Comparison of ENCODE assay signal across 8 cellular contexts in genomic region chrX:119790977-119791436, GRCh38. TPM values are rescaled to one million over a fixed set of nuclear protein-coding genes. Genes with fewer than 3 reads are reported as not detected.
DNase-seq lines count a peak whose midpoint lies in the region; ATAC-seq and TF ChIP-seq lines count a peak whose summit lies in the region.

No MANE protein-coding gene starts in this region.

- H3K36me3 ChIP-seq in DND-41 (ENCODE audit: insufficient read depth, low read length) (peaks cover 41% of the 10 kb centered on the region), endodermal cell (ENCODE audit: control insufficient read depth, insufficient read depth, low read length) (peaks cover 33% of the 10 kb centered on the region), mucosa of stomach (ENCODE audit: control insufficient read depth, insufficient read depth, low read length) (no peaks in the 10 kb centered on the region), stomach smooth muscle (ENCODE audit: control insufficient read depth in 2 of 2, insufficient read depth in 2 of 2, low read length in 2 of 2) (peaks cover 0 to 4% of the 10 kb centered on the region in 2 donors)

- peaks cover 43% of the 10 kb centered on the region for H3K4me1 ChIP-seq in DND-41 (ENCODE audit: insufficient read depth, low read length)
- H3K4me1 ChIP-seq in endodermal cell (ENCODE audit: control insufficient read depth, insufficient read depth, low read length): no peaks in the 10 kb centered on the region
- peaks cover 8% of the 10 kb centered on the region for H3K4me1 ChIP-seq in mucosa of stomach (ENCODE audit: control insufficient read depth, insufficient read depth, low read length)
- H3K4me1 ChIP-seq in stomach smooth muscle (ENCODE audit: control insufficient read depth, insufficient read depth, low read length): peaks cover 12% of the 10 kb centered on the region

- H3K9ac ChIP-seq in DND-41 (ENCODE audit: low read depth, low read length) (peak overlapping the region; percentile 74), endodermal cell (ENCODE audit: extremely low read depth, low read length, poor library complexity, severe bottlenecking) (peak overlapping the region; percentile 96), mucosa of stomach (ENCODE audit: low read length) (peak overlapping the region; percentile 93), stomach smooth muscle (ENCODE audit: low read length in 2 of 2) (peak overlapping the region; percentile 84 to 93)

- H3K9me3 Mint-ChIP-seq in endodermal cell: peaks cover 42% of the 10 kb centered on the region

- peak overlapping the region; percentile 84 for H2AFZ ChIP-seq in DND-41 (ENCODE audit: low read depth, low read length)

- H3K9me3 ChIP-seq in DND-41 (ENCODE audit: insufficient read depth, low read length, severe bottlenecking) (no peaks in the 10 kb centered on the region), endodermal cell (ENCODE audit: control insufficient read depth, low read length) (no peaks in the 10 kb centered on the region), mucosa of stomach (ENCODE audit: control insufficient read depth, low read length) (no peaks in the 10 kb centered on the region), stomach smooth muscle (ENCODE audit: control insufficient read depth in 2 of 2, low read length in 2 of 2) (no peaks in the 10 kb centered on the region)

- no peaks in the 10 kb centered on the region for H3K27me3 ChIP-seq in DND-41 (ENCODE audit: insufficient read depth, low read length, poor library complexity)
- no peaks in the 10 kb centered on the region for H3K27me3 ChIP-seq in endodermal cell (ENCODE audit: control insufficient read depth, insufficient read depth, low read length, poor library complexity, severe bottlenecking)
- H3K27me3 ChIP-seq in mucosa of stomach (ENCODE audit: control insufficient read depth, insufficient read depth, low read length): no peaks in the 10 kb centered on the region
- H3K27me3 ChIP-seq in stomach smooth muscle (ENCODE audit: control insufficient read depth in 1 of 2, insufficient read depth in 2 of 2, low read length in 2 of 2): no peaks in the 10 kb centered on the region

- H3K27me3 Mint-ChIP-seq in endodermal cell (ENCODE audit: insufficient read depth): no peaks in the 10 kb centered on the region

- H3K27ac ChIP-seq in DND-41 (ENCODE audit: low read length): peak overlapping the region; percentile 91
- H3K27ac ChIP-seq in endodermal cell (ENCODE audit: low read depth, low read length): peak overlapping the region; percentile 97
- H3K27ac ChIP-seq in stomach smooth muscle (ENCODE audit: low read length): peak overlapping the region; percentile 86

- peaks cover 8% of the 10 kb centered on the region for H3K4me1 Mint-ChIP-seq in endodermal cell

- H3K27ac Mint-ChIP-seq in endodermal cell: peak overlapping the region; percentile 98

- peak; percentile 53 for TF ChIP-seq CTCF in DND-41 (IDR thresholded peaks at IDR 0.05; ENCODE audit: borderline replicate concordance, extremely low read depth, low read length, poor library complexity, severe bottlenecking)
- TF ChIP-seq CTCF in endodermal cell (conservative IDR thresholded peaks at IDR 0.05): no peak

- DNase-seq in DND-41 (peak; percentile 29), LHCN-M2 (ENCODE audit: low read depth) (peak; percentile 47), endodermal cell (peak; percentile 47), occipital lobe (lab: John Stamatoyannopoulos, UW) (no peak)
- DNase-seq in activated CD4-positive, alpha-beta T cell treated with anti-CD3 and anti-CD28 coated beads, Interleukin-2, amount 50 U/mL, for 48 hours: peak; percentile 26 to 38

- peaks cover 36% of the 10 kb centered on the region for H4K20me1 ChIP-seq in DND-41 (ENCODE audit: insufficient read depth, low read length)

- peak overlapping the region; percentile 78 for H3K4me2 ChIP-seq in DND-41 (ENCODE audit: insufficient read depth, low read length)

- peak overlapping the region; percentile 96 for H3K4me3 Mint-ChIP-seq in endodermal cell

- H3K79me2 ChIP-seq in DND-41 (ENCODE audit: insufficient read depth, low read length): peaks cover 57% of the 10 kb centered on the region

- WGBS in endodermal cell (ENCODE audit: insufficient coverage in 1 of 2, insufficient read length in 1 of 2), 2 experiments: 0% methylated on average over 4 to 31 of the region's 31 CpGs

- H3K4me3 ChIP-seq in DND-41 (ENCODE audit: low read depth in 1 of 2, low read length in 2 of 2) (peak overlapping the region; percentile 39 to 69), endodermal cell (ENCODE audit: low read length) (peak overlapping the region; percentile 90), mucosa of stomach (ENCODE audit: low read length) (peak overlapping the region; percentile 82), stomach smooth muscle (ENCODE audit: low read length in 2 of 2) (peak overlapping the region; percentile 79 to 90)

- peaks cover 38% of the 10 kb centered on the region for H3K36me3 Mint-ChIP-seq in endodermal cell (ENCODE audit: low read depth)

- ATAC-seq in DND-41 (ENCODE audit: insufficient read depth, low read depth): peak; percentile 34
- peak; percentile 19 for ATAC-seq in GM21529 (IDR thresholded peaks at IDR 0.05; ENCODE audit: unreplicated experiment)

RNA-seq across cellular contexts. Expression of gene RPL39, which starts 0.4 kb away (rescaled TPM):
- total RNA-seq in LHCN-M2 (2014; rRNA removed) (3,089 and 6,376 TPM in 2 replicates), endodermal cell (1,000 to 10,000 TPM; 1,848 to 1,992 TPM), occipital lobe (2,835 TPM)
- 3,363 TPM for polyA plus RNA-seq in LHCN-M2 (2012)
- 2,804 TPM for polyA plus RNA-seq in endodermal cell (2013, experiment 1 of 2)
- polyA plus RNA-seq in endodermal cell (2013, experiment 2 of 2): 2,758 TPM

RNA-seq across cellular contexts. Expression of gene SOWAHD, which starts 32.6 kb away (rescaled TPM):
- total RNA-seq in LHCN-M2 (2014; rRNA removed) (0.51 and 0.69 TPM in 2 replicates), endodermal cell (1 to 10 TPM; 1.7 to 2.7 TPM), occipital lobe (not detected)
- 0.86 TPM for polyA plus RNA-seq in LHCN-M2 (2012)
- polyA plus RNA-seq in endodermal cell (2013, experiment 1 of 2): 0.57 TPM
- 0.29 TPM for polyA plus RNA-seq in endodermal cell (2013, experiment 2 of 2)
